Comparison of ENCODE assay signal across 15 cellular contexts in the genomic region with DNA sequence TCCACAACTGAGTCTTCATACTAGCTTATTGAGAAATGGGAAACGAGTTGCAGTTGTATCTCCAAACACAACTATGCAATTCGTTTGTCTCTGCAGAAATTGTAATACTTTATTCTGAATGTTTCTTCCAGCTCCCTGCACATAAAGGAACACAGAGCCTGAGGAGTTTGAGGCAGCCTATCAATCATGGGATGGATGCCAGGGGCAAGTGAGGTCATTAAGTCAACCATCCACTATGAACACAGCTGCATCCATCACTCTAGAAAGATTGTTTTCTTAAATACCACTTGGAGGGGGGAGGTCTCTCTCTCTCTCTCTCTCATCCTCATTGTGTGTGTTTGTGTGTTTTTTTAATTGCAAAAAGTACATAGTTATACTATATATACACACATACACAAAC.
"Had no signal": no experiment of that assay in that cellular context is flagged by ENCODE, and none has a peak within 500 bp of the region (broad histone marks: within the 10 kb centered on the region; RNA-seq: fewer than 3 reads in every experiment).

No MANE protein-coding gene starts in this region.

- H3K9me3 ChIP-seq: ascending aorta, mucosa of descending colon, tibial nerve had no signal

- H3K27ac ChIP-seq: ascending aorta, foreskin keratinocyte, tibial nerve had no signal

- H3K27me3 ChIP-seq: ascending aorta, tibial nerve had no signal

- H3K4me3 ChIP-seq: ascending aorta, mucosa of descending colon, tibial nerve had no signal

- H3K36me3 ChIP-seq: ascending aorta, tibial nerve had no signal

- DNase-seq: activated naive CD4-positive, alpha-beta T cell treated with Interleukin-2 at 50 U/mL for 16 hours; activated T-cell treated with anti-CD3 and anti-CD28 coated beads for 4 hours; dermis blood vessel endothelial cell; effector memory CD8-positive, alpha-beta T cell; foreskin keratinocyte; glutamatergic neuron; kidney glomerular epithelial cell; left ventricle myocardium superior; mucosa of descending colon; naive thymus-derived CD8-positive, alpha-beta T cell; occipital lobe; stimulated activated CD4-positive, alpha-beta T cell treated with anti-CD3 and anti-CD28 coated beads, Interleukin-2, amount 100 ng/mL, for 48 hours; stimulated activated naive B cell treated with anti-CD40 and anti-IgM and Interleukin-4, amounts not matched to agents 10 μg/mL and 1 μg/mL and 100 μg/mL, for 72 hours had no signal
